ENCODE assay signal across 14 cellular contexts in the genomic region with DNA sequence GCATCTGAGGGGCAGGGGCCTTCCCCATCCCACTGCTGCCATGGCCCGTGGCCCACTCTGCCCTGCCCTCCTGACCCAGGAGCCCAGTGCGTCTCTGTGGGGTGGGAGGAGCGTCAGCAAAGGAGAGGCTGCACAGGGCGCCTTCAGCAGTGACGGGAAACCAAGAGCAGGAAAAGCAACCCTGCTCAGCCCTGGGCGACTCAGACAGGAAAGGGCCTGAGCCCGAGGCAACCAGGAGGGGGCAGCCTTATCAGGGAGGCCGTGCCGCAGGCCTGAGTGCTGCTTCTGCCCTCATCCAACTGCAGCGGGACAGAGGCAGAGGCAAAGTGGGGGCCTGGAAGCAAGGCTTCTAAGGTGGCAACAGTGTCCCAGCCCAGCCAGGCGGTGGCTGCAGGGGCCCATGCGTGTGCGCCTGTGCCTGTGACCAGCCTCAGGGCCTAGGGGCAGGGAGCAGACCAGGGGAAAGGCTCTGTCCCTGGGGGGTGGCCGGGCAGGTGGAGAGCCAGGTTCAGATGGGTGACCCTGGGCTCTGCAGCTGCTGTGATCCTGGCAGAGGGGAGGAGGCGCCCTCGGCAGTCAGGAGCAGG. TPM values are rescaled to one million over a fixed set of nuclear protein-coding genes. Genes with fewer than 3 reads are reported as not detected.
DNase-seq lines count a peak whose midpoint lies in the region; ATAC-seq and TF ChIP-seq lines count a peak whose summit lies in the region.
"Had no signal": no experiment of that assay in that cellular context is flagged by ENCODE, and none has a peak within 500 bp of the region (broad histone marks: within the 10 kb centered on the region; RNA-seq: fewer than 3 reads in every experiment).

No MANE protein-coding gene starts in this region.

- 81% methylated on average over 15 of the region's 16 CpGs for WGBS in hepatocyte (ENCODE audit: low lambda C conversion rate, missing lambda C conversion rate)
- WGBS in gastroesophageal sphincter (ENCODE audit: low coverage in 1 of 2), 2 donors = no CpG with 5 or more reads among the region's 16 CpGs

- DNase-seq in Right ventricle myocardium inferior (ENCODE audit: missing footprints) (peak; percentile 39), left ventricle myocardium inferior (no peak), SK-MEL-5 (ENCODE audit: low read depth, low spot score) (peak; percentile 11), hepatocyte (ENCODE audit: low spot score) (no peak), upper lobe of right lung (peak; percentile 45), omental fat pad (ENCODE audit: low spot score) (no peak)
- DNase-seq: activated CD8-positive, alpha-beta memory T cell treated with anti-CD3 and anti-CD28 coated beads for 24 hours; effector CD4-positive, alpha-beta T cell; NCI-H510A had no signal

- H4K20me1 ChIP-seq in hepatocyte (ENCODE audit: insufficient read depth, poor library complexity, severe bottlenecking) = no peaks in the 10 kb centered on the region

- H3K4me3 ChIP-seq in left ventricle myocardium inferior = no peak overlapping the region
- no peak overlapping the region for H3K4me3 ChIP-seq in hepatocyte
- no peak overlapping the region for H3K4me3 ChIP-seq in upper lobe of right lung
- H3K4me3 ChIP-seq in gastroesophageal sphincter = no peak overlapping the region

- H3K4me2 ChIP-seq in hepatocyte = no peak overlapping the region

- no peak overlapping the region for H2AFZ ChIP-seq in hepatocyte

- TF ChIP-seq EP300 in gastroesophageal sphincter (IDR thresholded peaks at IDR 0.05) = no peak

- no peaks in the 10 kb centered on the region for H3K9me2 ChIP-seq in hepatocyte (replicated peaks; ENCODE audit: insufficient read depth)

- no peaks in the 10 kb centered on the region for H3K36me3 ChIP-seq in left ventricle myocardium inferior
- H3K36me3 ChIP-seq in hepatocyte (replicated peaks; ENCODE audit: insufficient read depth, low read depth) = no peaks in the 10 kb centered on the region
- no peaks in the 10 kb centered on the region for H3K36me3 ChIP-seq in upper lobe of right lung
- H3K36me3 ChIP-seq in gastroesophageal sphincter = no peaks in the 10 kb centered on the region

- TF ChIP-seq POLR2A in gastroesophageal sphincter (IDR thresholded peaks at IDR 0.05) = no peak

- TF ChIP-seq CTCF in left ventricle myocardium inferior (IDR thresholded peaks at IDR 0.05; ENCODE audit: borderline replicate concordance) (no peak), hepatocyte (IDR thresholded peaks at IDR 0.05; ENCODE audit: poor library complexity) (peak; percentile 4), upper lobe of right lung (IDR thresholded peaks at IDR 0.05) (no peak), omental fat pad (IDR thresholded peaks at IDR 0.05) (no peak), gastroesophageal sphincter (IDR thresholded peaks at IDR 0.05) (no peak)

- H3K27ac ChIP-seq in left ventricle myocardium inferior (replicated peaks) (no peak overlapping the region), hepatocyte (no peak overlapping the region), upper lobe of right lung (no peak overlapping the region), gastroesophageal sphincter (no peak overlapping the region)

- H3K9me3 ChIP-seq in left ventricle myocardium inferior (replicated peaks) (no peaks in the 10 kb centered on the region), hepatocyte (ENCODE audit: low read depth) (no peaks in the 10 kb centered on the region), upper lobe of right lung (no peaks in the 10 kb centered on the region), gastroesophageal sphincter (no peaks in the 10 kb centered on the region)

- in situ Hi-C loops in SK-MEL-5 (cut with HindIII; ENCODE audit: low pct_unique_long_range_greater_than_20kb, low sequenced_read_pairs) = no loop called here

- H3K79me2 ChIP-seq in hepatocyte = no peaks in the 10 kb centered on the region

- peaks cover 41% of the 10 kb centered on the region for H3K27me3 ChIP-seq in left ventricle myocardium inferior (ENCODE audit: low read depth)
- no peaks in the 10 kb centered on the region for H3K27me3 ChIP-seq in hepatocyte
- H3K27me3 ChIP-seq in upper lobe of right lung = no peaks in the 10 kb centered on the region
- peaks cover 11% of the 10 kb centered on the region for H3K27me3 ChIP-seq in gastroesophageal sphincter

- H3K4me1 ChIP-seq in left ventricle myocardium inferior (no peaks in the 10 kb centered on the region), hepatocyte (ENCODE audit: insufficient read depth) (no peaks in the 10 kb centered on the region), upper lobe of right lung (no peaks in the 10 kb centered on the region), gastroesophageal sphincter (no peaks in the 10 kb centered on the region)

- intact Hi-C loops in Right ventricle myocardium inferior (cut with DNase I) = loop anchor here (10.0 kb wide), 1 partner anchor 108 kb away; no protein-coding TSS in a partner anchor
- intact Hi-C loops in left ventricle myocardium inferior (cut with micrococcal nuclease) = loop anchor here (10.0 kb wide), 1 partner anchor 528 kb away; no protein-coding TSS in a partner anchor
- intact Hi-C loops in upper lobe of right lung (cut with DNase I) = loop anchor here (10.0 kb wide), 1 partner anchor 508 kb away; a partner anchor contains a TSS

- ATAC-seq in Right ventricle myocardium inferior = no peak
- peak; percentile 24 for ATAC-seq in upper lobe of right lung
- no peak for ATAC-seq in HG02588 (IDR thresholded peaks at IDR 0.05; ENCODE audit: unreplicated experiment)
- no peak for ATAC-seq in omental fat pad (ENCODE audit: low FRiP score)
- no peak for ATAC-seq in gastroesophageal sphincter

RNA-seq across cellular contexts. Expression of a gene that starts 23.3 kb away (rescaled TPM):
- total RNA-seq in Right ventricle myocardium inferior (not detected), left ventricle myocardium inferior (not detected), hepatocyte (3.9 and 4.1 TPM in 2 replicates), upper lobe of right lung (not detected), omental fat pad (not detected), gastroesophageal sphincter (not detected)
- not detected in 2 replicates for total RNA-seq in SK-MEL-5 (2014; rRNA removed; shearing (Covaris generic))
- not detected in 2 replicates for polyA plus RNA-seq in SK-MEL-5 (2015; cell fraction: cytosol; rRNA removed)
- not detected in 2 replicates for polyA plus RNA-seq in SK-MEL-5 (2015; cell fraction: nucleus; rRNA removed)
- 2.7 and 3.5 TPM in 2 replicates for polyA plus RNA-seq in hepatocyte
- total RNA-seq: mesothelial cell of epicardium, renal cortical epithelial cell, temporal lobe had no signal

RNA-seq across cellular contexts. Expression of a gene that starts 26.0 kb away (rescaled TPM):
- total RNA-seq in Right ventricle myocardium inferior (not detected), left ventricle myocardium inferior (not detected), hepatocyte (0.16 and 1.5 TPM in 2 replicates), upper lobe of right lung (0.49 TPM), omental fat pad (not detected), gastroesophageal sphincter (not detected)
- not detected in 2 replicates for total RNA-seq in SK-MEL-5 (2014; rRNA removed; shearing (Covaris generic))
- polyA plus RNA-seq in SK-MEL-5 (2015; cell fraction: cytosol; rRNA removed) = not detected in 2 replicates
- not detected in 2 replicates for polyA plus RNA-seq in SK-MEL-5 (2015; cell fraction: nucleus; rRNA removed)
- 0.08 and 0.86 TPM in 2 replicates for polyA plus RNA-seq in hepatocyte
- total RNA-seq: mesothelial cell of epicardium, renal cortical epithelial cell, temporal lobe had no signal

RNA-seq across cellular contexts. Expression of a gene that starts 54.1 kb away (rescaled TPM):
- total RNA-seq in Right ventricle myocardium inferior = not detected
- not detected for total RNA-seq in left ventricle myocardium inferior
- not detected in 2 replicates for total RNA-seq in SK-MEL-5 (2014; rRNA removed; shearing (Covaris generic))
- not detected in 2 replicates for polyA plus RNA-seq in SK-MEL-5 (2015; cell fraction: cytosol; rRNA removed)
- polyA plus RNA-seq in SK-MEL-5 (2015; cell fraction: nucleus; rRNA removed) = not detected in 2 replicates
- 6.5 and 8.7 TPM in 2 replicates for total RNA-seq in hepatocyte
- 1.2 and 1.3 TPM in 2 replicates for polyA plus RNA-seq in hepatocyte
- 9.5 TPM for total RNA-seq in upper lobe of right lung
- not detected for total RNA-seq in omental fat pad
- total RNA-seq in gastroesophageal sphincter = not detected
- total RNA-seq: mesothelial cell of epicardium, renal cortical epithelial cell, temporal lobe had no signal

RNA-seq across cellular contexts. Expression of a gene that starts 54.9 kb away (rescaled TPM):
- total RNA-seq in Right ventricle myocardium inferior (not detected), left ventricle myocardium inferior (not detected), hepatocyte (1.0 and 1.1 TPM in 2 replicates), upper lobe of right lung (not detected), omental fat pad (1 to 10 TPM in 2 of 4 donors, under 1 TPM in 1, not detected in 1; 0.19 to 1.1 (median 1.0) TPM), gastroesophageal sphincter (1 to 10 TPM in 2 of 4 donors, not detected in 2; 1.1 to 1.4 TPM)
- total RNA-seq in SK-MEL-5 (2014; rRNA removed; shearing (Covaris generic)) = 0.05 TPM in 1 of 2 replicates, not detected in the other
- polyA plus RNA-seq in SK-MEL-5 (2015; cell fraction: cytosol; rRNA removed) = not detected in 2 replicates
- polyA plus RNA-seq in SK-MEL-5 (2015; cell fraction: nucleus; rRNA removed) = not detected in 2 replicates
- 1.2 and 1.4 TPM in 2 replicates for polyA plus RNA-seq in hepatocyte

Comparison
In these comparisons a context has a peak if more than half of its experiments do, and no peak if none do; other contexts are left out.
1. DNase-seq: peak in Right ventricle myocardium inferior (single experiment), SK-MEL-5 (single experiment) and upper lobe of right lung (single experiment); none in left ventricle myocardium inferior (single experiment), hepatocyte (single experiment) and omental fat pad (single experiment).